In genomic region chr4:173046818-173047217, GRCh38 we compare ENCODE assay signal across 15 cellular contexts.
A peak's percentile ranks its signal among the peaks of the same experiment; 100 is the strongest.
DNase-seq lines count a peak whose midpoint lies in the region; ATAC-seq and TF ChIP-seq lines count a peak whose summit lies in the region.
"Had no signal": no experiment of that assay in that cellular context is flagged by ENCODE, and none has a peak within 500 bp of the region (broad histone marks: within the 10 kb centered on the region; RNA-seq: fewer than 3 reads in every experiment).

No MANE protein-coding gene starts in this region.

- peaks cover 3% of the 10 kb centered on the region for H3K4me1 Mint-ChIP-seq in type B pancreatic cell (ENCODE audit: unreplicated experiment)
- H3K4me1 Mint-ChIP-seq: activated B cell treated with CpG ODN at 0.5 μM for 24 hours; activated naive CD4-positive, alpha-beta T cell treated with anti-CD3 and anti-CD28 coated beads, Interleukin-2, amount 50 U/mL, for 24 hours had no signal

- intact Hi-C loops in Right ventricle myocardium inferior (cut with DNase I) = no loop called here

- DNase-seq in SIG-M5 treated with dmso at 0.1 percent for 504 hours (lab: John Stamatoyannopoulos, UW; ENCODE audit: unreplicated experiment) = peak; percentile 2
- no peak for DNase-seq in SIG-M5 (lab: John Stamatoyannopoulos, UW)
- DNase-seq in NCI-H69 (lab: John Stamatoyannopoulos, UW) = peak; percentile 79
- DNase-seq in foreskin fibroblast = peak; percentile 18 to 58
- no peak for DNase-seq in type B pancreatic cell (ENCODE audit: extremely low spot score, unreplicated experiment)
- no peak for DNase-seq in erythroblast (lab: John Stamatoyannopoulos, UW)
- DNase-seq in Right ventricle myocardium inferior (ENCODE audit: missing footprints) = no peak
- DNase-seq: activated B cell treated with CpG ODN at 0.5 μM for 24 hours; activated CD8-positive, alpha-beta memory T cell treated with anti-CD3 and anti-CD28 coated beads, Interleukin-2, amount 50 U/mL, for 48 hours; Calu3; HFFc6 had no signal

- H3K27ac Mint-ChIP-seq in type B pancreatic cell = peak overlapping the region; percentile 14
- H3K27ac Mint-ChIP-seq: activated B cell treated with CpG ODN at 0.5 μM for 24 hours; activated naive CD4-positive, alpha-beta T cell treated with anti-CD3 and anti-CD28 coated beads, Interleukin-2, amount 50 U/mL, for 24 hours; HFFc6; progenitor cell of endocrine pancreas had no signal

- H3K9me3 Mint-ChIP-seq in type B pancreatic cell = no peaks in the 10 kb centered on the region
- H3K9me3 Mint-ChIP-seq: activated naive CD4-positive, alpha-beta T cell treated with anti-CD3 and anti-CD28 coated beads, Interleukin-2, amount 50 U/mL, for 24 hours; HFFc6 had no signal

- H3K4me3 ChIP-seq in foreskin fibroblast (ENCODE audit: low read depth in 1 of 2, low read length in 2 of 2) = no peak overlapping the region
- H3K4me3 ChIP-seq: cardiac muscle cell had no signal

- H3K4me3 Mint-ChIP-seq in type B pancreatic cell = peak overlapping the region; percentile 48
- H3K4me3 Mint-ChIP-seq: activated B cell treated with CpG ODN at 0.5 μM for 24 hours; activated naive CD4-positive, alpha-beta T cell treated with anti-CD3 and anti-CD28 coated beads, Interleukin-2, amount 50 U/mL, for 24 hours; HFFc6 had no signal

- ATAC-seq in HG02798 (IDR thresholded peaks at IDR 0.05; ENCODE audit: poor library complexity, unreplicated experiment) (no peak), Right ventricle myocardium inferior (no peak)

- H3K36me3 Mint-ChIP-seq in type B pancreatic cell = no peaks in the 10 kb centered on the region

- no peaks in the 10 kb centered on the region for H3K27me3 Mint-ChIP-seq in type B pancreatic cell
- H3K27me3 Mint-ChIP-seq: progenitor cell of endocrine pancreas had no signal

- TF ChIP-seq POLR2A in erythroblast (IDR thresholded peaks at IDR 0.05; ENCODE audit: low read length) = no peak

- TF ChIP-seq CTCF in foreskin fibroblast (IDR thresholded peaks at IDR 0.05; ENCODE audit: low read depth, low read length) (no peak), type B pancreatic cell (conservative IDR thresholded peaks at IDR 0.05) (no peak)

Comparison
In these comparisons a context has a peak if more than half of its experiments do, and no peak if none do; other contexts are left out.
1. DNase-seq: peak in SIG-M5 treated with dmso at 0.1 percent for 504 hours (single experiment), NCI-H69 (single experiment) and foreskin fibroblast (2 of 2); none in SIG-M5 (single experiment), type B pancreatic cell (single experiment), erythroblast (0 of 2) and Right ventricle myocardium inferior (single experiment).